Comparison of ENCODE assay signal across 8 cellular contexts in the genomic region with DNA sequence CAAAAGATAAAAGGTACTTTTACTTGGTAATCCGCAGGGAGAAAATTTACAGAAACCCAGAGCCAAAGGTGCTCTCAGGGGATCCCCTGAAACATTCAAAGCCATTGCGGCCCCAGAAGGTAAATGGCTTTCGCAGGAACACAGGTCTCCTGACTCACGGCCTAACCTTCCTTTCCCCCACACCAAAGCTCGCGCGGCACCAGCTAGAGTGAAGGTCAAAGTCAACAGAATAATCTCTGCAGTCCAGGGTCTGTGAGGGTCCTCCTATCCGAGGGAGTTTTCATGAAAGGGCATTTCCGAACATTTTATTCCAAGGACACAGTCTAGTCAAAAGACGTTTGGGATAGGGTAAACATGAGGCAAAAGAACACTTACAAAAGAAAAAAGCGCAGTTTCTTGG. TPM values are rescaled to one million over a fixed set of nuclear protein-coding genes. Genes with fewer than 3 reads are reported as not detected.
DNase-seq lines count a peak whose midpoint lies in the region; ATAC-seq and TF ChIP-seq lines count a peak whose summit lies in the region.

No MANE protein-coding gene starts in this region.

- peak overlapping the region; percentile 81 for H3K4me2 ChIP-seq in neural progenitor cell

- H3K4me3 Mint-ChIP-seq in neural progenitor cell = peak overlapping the region; percentile 86

- H3K9me3 ChIP-seq in NT2/D1 (ENCODE audit: insufficient read depth, low read length) (no peaks in the 10 kb centered on the region), neural progenitor cell (ENCODE audit: low read depth) (no peaks in the 10 kb centered on the region)

- H2AFZ ChIP-seq in neural progenitor cell (replicated peaks) = peak overlapping the region; percentile 89

- peak overlapping the region; percentile 80 for H3K4me3 ChIP-seq in NT2/D1 (ENCODE audit: insufficient read length, low read depth)
- peak overlapping the region; percentile 58 for H3K4me3 ChIP-seq in epithelial cell of proximal tubule (ENCODE audit: low read depth, low read length)
- peak overlapping the region; percentile 79 for H3K4me3 ChIP-seq in neural progenitor cell

- H3K27me3 ChIP-seq in NT2/D1 (ENCODE audit: insufficient read depth, insufficient read length) (no peaks in the 10 kb centered on the region), neural progenitor cell (peaks cover 20% of the 10 kb centered on the region)

- H3K36me3 Mint-ChIP-seq in neural progenitor cell = no peaks in the 10 kb centered on the region

- DNase-seq in NT2/D1 (ENCODE audit: low read depth, low spot score) (peak; percentile 3), epithelial cell of proximal tubule (ENCODE audit: low read depth) (no peak), neural progenitor cell (ENCODE audit: low spot score) (no peak), NOMO-1 (lab: John Stamatoyannopoulos, UW; ENCODE audit: unreplicated experiment in 2 of 2) (no peak), activated T-cell treated with anti-CD3 and anti-CD28 coated beads for 4 hours (no peak), NCI-H1105 treated with DMSO at 0.1 percent for 48 hours (lab: John Stamatoyannopoulos, UW) (no peak)

- peak overlapping the region; percentile 82 for H3K9ac ChIP-seq in NT2/D1 (ENCODE audit: insufficient read length, low read depth)
- no peak overlapping the region for H3K9ac ChIP-seq in neural progenitor cell

- peaks cover 9% of the 10 kb centered on the region for H3K79me2 ChIP-seq in neural progenitor cell (ENCODE audit: low read depth)

- H3K4me1 ChIP-seq in NT2/D1 (ENCODE audit: insufficient read depth, insufficient read length) = no peaks in the 10 kb centered on the region
- peaks cover 20% of the 10 kb centered on the region for H3K4me1 ChIP-seq in neural progenitor cell

- no peaks in the 10 kb centered on the region for H3K36me3 ChIP-seq in NT2/D1 (ENCODE audit: insufficient read depth, insufficient read length, low read length)
- H3K36me3 ChIP-seq in neural progenitor cell = no peaks in the 10 kb centered on the region

- no peak for ATAC-seq in GM21576 (IDR thresholded peaks at IDR 0.05; ENCODE audit: unreplicated experiment)

- no peak for TF ChIP-seq CTCF in C4-2B (conservative IDR thresholded peaks at IDR 0.05)
- TF ChIP-seq CTCF in epithelial cell of proximal tubule (conservative IDR thresholded peaks at IDR 0.05; ENCODE audit: low read depth, low read length) = no peak
- TF ChIP-seq CTCF in neural progenitor cell (IDR thresholded peaks at IDR 0.05) = no peak

- peak overlapping the region; percentile 67 for H3K27ac Mint-ChIP-seq in neural progenitor cell

- H3K27ac ChIP-seq in C4-2B = peak overlapping the region; percentile 100
- H3K27ac ChIP-seq in neural progenitor cell = no peak overlapping the region

- H3K9me3 Mint-ChIP-seq in neural progenitor cell = no peaks in the 10 kb centered on the region

- peaks cover 4% of the 10 kb centered on the region for H3F3A ChIP-seq in neural progenitor cell (ENCODE audit: low read depth)

- H4K20me1 ChIP-seq in neural progenitor cell (ENCODE audit: low read depth) = no peaks in the 10 kb centered on the region

- peaks cover 12% of the 10 kb centered on the region for H3K4me1 Mint-ChIP-seq in neural progenitor cell

- H3K27me3 Mint-ChIP-seq in neural progenitor cell (ENCODE audit: insufficient read depth, low read depth) = peaks cover 3% of the 10 kb centered on the region

RNA-seq across cellular contexts. Expression of a gene that starts 0.6 kb away (rescaled TPM):
- 2.1 and 2.7 TPM in 2 replicates for total RNA-seq in epithelial cell of proximal tubule
- 3.0 and 3.6 TPM in 2 replicates for total RNA-seq in neural progenitor cell (ENCODE audit: low replicate concordance)

RNA-seq across cellular contexts. Expression of a gene that starts 34.0 kb away (rescaled TPM):
- 0.29 and 0.51 TPM in 2 replicates for total RNA-seq in epithelial cell of proximal tubule
- 2.2 and 4.8 TPM in 2 replicates for total RNA-seq in neural progenitor cell (ENCODE audit: low replicate concordance)

RNA-seq across cellular contexts. Expression of a gene that starts 56.7 kb away (rescaled TPM):
- total RNA-seq in epithelial cell of proximal tubule (3.4 and 8.0 TPM in 2 replicates), neural progenitor cell (ENCODE audit: low replicate concordance) (1.5 and 2.3 TPM in 2 replicates)
